15 cellular contexts compared by ENCODE assay signal in genomic region chr13:109333893-109334651, GRCh38.
"Had no signal": no experiment of that assay in that cellular context is flagged by ENCODE, and none has a peak within 500 bp of the region (broad histone marks: within the 10 kb centered on the region; RNA-seq: fewer than 3 reads in every experiment).

No MANE protein-coding gene starts in this region.

- H3K27ac ChIP-seq: adrenal gland, body of pancreas, lower lobe of right lung, parathyroid adenoma, stomach, thoracic aorta had no signal

- FAIRE-seq: kidney had no signal

- ATAC-seq: body of pancreas had no signal

- DNase-seq: activated CD4-positive, alpha-beta T cell treated with anti-CD3 and anti-CD28 coated beads for 48 hours; activated naive CD4-positive, alpha-beta T cell treated with anti-CD3 and anti-CD28 coated beads, Interleukin-2, amount 50 U/mL, for 16 hours; adrenal gland; body of pancreas; cortex of kidney; effector CD8-positive, alpha-beta T cell; foreskin melanocyte; kidney; lower lobe of right lung; midbrain; stimulated activated CD4-positive, alpha-beta T cell treated with anti-CD3 and anti-CD28 coated beads, Interleukin-15, amount 100 ng/mL, for 24 hours; stomach; T-helper 9 cell had no signal
